26 cellular contexts compared by ENCODE assay signal in genomic region chr2:235105821-235106359, GRCh38.
DNase-seq lines count a peak whose midpoint lies in the region; ATAC-seq, FAIRE-seq and TF ChIP-seq lines count a peak whose summit lies in the region.
"Had no signal": no experiment of that assay in that cellular context is flagged by ENCODE, and none has a peak within 500 bp of the region (broad histone marks: within the 10 kb centered on the region; RNA-seq: fewer than 3 reads in every experiment).

No MANE protein-coding gene starts in this region.

- H3K4me3 ChIP-seq in HepG2 (replicated peaks in 1 of 3; ENCODE audit: insufficient read depth in 1 of 3, low read depth in 2 of 3, low read length in 3 of 3) = peak overlapping the region in 1 of 3 experiments; percentile 29; a peak in 1 of 6 replicates
- H3K4me3 ChIP-seq in right lobe of liver = no peak overlapping the region
- H3K4me3 ChIP-seq: body of pancreas, left ventricle myocardium inferior, tibial nerve had no signal

- H4K20me1 ChIP-seq in HepG2 (ENCODE audit: insufficient read depth, low read length) = no peaks in the 10 kb centered on the region

- peak overlapping the region; percentile 0 for H2AFZ ChIP-seq in HepG2 (ENCODE audit: low read length)

- no peak overlapping the region for H3K9ac ChIP-seq in HepG2 (ENCODE audit: insufficient read depth, low read depth, low read length)
- H3K9ac ChIP-seq: KMS-11 had no signal

- peak; percentile 83 for ATAC-seq in HepG2
- ATAC-seq in right lobe of liver = no peak
- no peak for ATAC-seq in GM21360 (IDR thresholded peaks at IDR 0.05; ENCODE audit: unreplicated experiment)
- ATAC-seq: body of pancreas, SK-N-SH treated with all-trans-retinoic acid at 6 μM for 48 hours had no signal

- no peak overlapping the region for H3K27ac ChIP-seq in HepG2 (ENCODE audit: extremely low read length, insufficient read depth, low read length)
- H3K27ac ChIP-seq in right lobe of liver = no peak overlapping the region
- H3K27ac ChIP-seq: body of pancreas, KMS-11, left ventricle myocardium inferior, RWPE1, tibial nerve, WERI-Rb-1 had no signal

- peak; percentile 23 for FAIRE-seq in HepG2 (lab: Jason Lieb, UNC)
- FAIRE-seq: A204.1, GM18507 had no signal

- H3K9me3 ChIP-seq in HepG2 (ENCODE audit: low read length) = no peaks in the 10 kb centered on the region
- no peaks in the 10 kb centered on the region for H3K9me3 ChIP-seq in right lobe of liver
- H3K9me3 ChIP-seq: body of pancreas, left ventricle myocardium inferior, tibial nerve had no signal

- TF ChIP-seq POLR2A in HepG2 (IDR thresholded peaks at IDR 0.05; ENCODE audit: insufficient read depth in 1 of 2, low read depth in 2 of 2, low read length in 2 of 2) (no peak), right lobe of liver (IDR thresholded peaks at IDR 0.05) (no peak)

- POLR2A ChIA-PET in HepG2 (lab: Yijun Ruan, JAX) = interaction anchor here (0.8 to 1.3 kb wide), 3 partner anchors 225 to 558 kb away, joined by 3 to 5 read pairs (median 3); no protein-coding TSS in a partner anchor

- TF ChIP-seq RAD21 in HepG2 (CRISPR knock-in tag; IDR thresholded peaks at IDR 0.05) = no peak

- CTCF ChIA-PET in HepG2 (lab: Yijun Ruan, JAX; ENCODE audit: low intra/inter-chr PET ratio, low total read pairs) = interaction anchor here (1.0 to 1.6 kb wide), 2 partner anchors 129 to 556 kb away, joined by 3 read pairs; no protein-coding TSS in a partner anchor

- TF ChIP-seq CTCF in HepG2 (CRISPR knock-in tag; IDR thresholded peaks at IDR 0.05) = peak; percentile 4; the same call in 1 of the 2 replicates
- no peak for TF ChIP-seq CTCF in right lobe of liver (IDR thresholded peaks at IDR 0.05)

- WGBS in HepG2 (ENCODE audit: low lambda C conversion rate) = 28% methylated on average over 13 of the region's 19 CpGs
- WGBS in right lobe of liver (ENCODE audit: insufficient coverage, low coverage, low lambda C conversion rate, missing lambda C conversion rate) = 93% methylated on average over 7 of the region's 19 CpGs

- H3K27me3 ChIP-seq in HepG2 (ENCODE audit: control insufficient read depth in 1 of 2, insufficient read depth in 2 of 2, low read length in 2 of 2) (peaks cover 7 to 34% of the 10 kb centered on the region in 2 experiments), right lobe of liver (no peaks in the 10 kb centered on the region)
- H3K27me3 ChIP-seq: body of pancreas, tibial nerve had no signal

- TF ChIP-seq EP300 in HepG2 (IDR thresholded peaks at IDR 0.05; ENCODE audit: low read depth in 2 of 2, low read length in 2 of 2) (peak in 1 of 2 experiments; percentile 16; a peak in 1 of 4 replicates), HepG2 (CRISPR knock-in tag; IDR thresholded peaks at IDR 0.05; ENCODE audit: borderline replicate concordance) (no peak; the same call in 1 of the 2 replicates)

- no peaks in the 10 kb centered on the region for H3K36me3 ChIP-seq in HepG2 (replicated peaks in 1 of 2; ENCODE audit: control insufficient read depth in 1 of 2, insufficient read depth in 2 of 2, low read length in 2 of 2)
- H3K36me3 ChIP-seq in right lobe of liver = no peaks in the 10 kb centered on the region
- H3K36me3 ChIP-seq: left ventricle myocardium inferior, tibial nerve, WERI-Rb-1 had no signal

- intact Hi-C loops in HepG2 (cut with micrococcal nuclease; ENCODE audit: unreplicated experiment) (loop anchor here (2.0 kb wide), 2 partner anchors 101 to 225 kb away; no protein-coding TSS in a partner anchor), right lobe of liver (cut with DNase I) (no loop called here)

- peaks cover 30% of the 10 kb centered on the region for H3K4me1 ChIP-seq in HepG2 (ENCODE audit: insufficient read depth, low read length)
- peaks cover 0 to 6% (median 0%) of the 10 kb centered on the region in 4 donors for H3K4me1 ChIP-seq in right lobe of liver
- H3K4me1 ChIP-seq: body of pancreas, tibial nerve had no signal

- in situ Hi-C loops in HepG2 (cut with HindIII; ENCODE audit: extremely low pct_ligation_motif_present, low pct_unique_long_range_greater_than_20kb) = loop anchor here (5.0 to 25.0 kb wide), 2 partner anchors 559 to 1119 kb away; no protein-coding TSS in a partner anchor

- H3K4me2 ChIP-seq in HepG2 (ENCODE audit: low read depth, low read length) = peak overlapping the region; percentile 68
- H3K4me2 ChIP-seq: KMS-11 had no signal

- BruUV-seq in HepG2 (replicated peaks; lab: Mats Ljungman, UMichigan) = no TSS peak

- peak; percentile 68 for DNase-seq in HepG2 (ENCODE audit: low spot score)
- no peak for DNase-seq in right lobe of liver
- peak; percentile 17 for DNase-seq in dermis blood vessel endothelial cell
- DNase-seq in myocyte (ENCODE audit: low read depth) = peak; percentile 43
- DNase-seq in activated CD4-positive, alpha-beta T cell treated with anti-CD3 and anti-CD28 coated beads for 1 hour = no peak
- no peak for DNase-seq in SIG-M5 treated with dmso at 0.1 percent for 504 hours (lab: John Stamatoyannopoulos, UW; ENCODE audit: unreplicated experiment)
- DNase-seq in activated naive CD4-positive, alpha-beta T cell (lab: John Stamatoyannopoulos, UW) = no peak
- DNase-seq: activated CD4-positive, alpha-beta T cell treated with anti-CD3 and anti-CD28 coated beads, Interleukin-2, amount 10 ng/mL, durations not matched to agents 7 days and 5 days; body of pancreas; effector CD4-positive, alpha-beta T cell; foreskin melanocyte; GDM1; left ventricle myocardium inferior; midbrain; MV-4-11; NCI-H1694; NCI-H524 treated with DMSO at 0.1 percent for 48 hours; stimulated activated CD8-positive, alpha-beta memory T cell treated with anti-CD3 and anti-CD28 coated beads, Interleukin-4, amount 100 ng/mL, for 48 hours; WERI-Rb-1 had no signal

- no peaks in the 10 kb centered on the region for H3K79me2 ChIP-seq in HepG2 (ENCODE audit: insufficient read depth, low read length)

TF ChIP-seq in HepG2, 621 proteins besides CTCF, POLR2A, EP300 and RAD21 (continues in another document):
- TF ChIP-seq ZSCAN20 (CRISPR knock-in tag; IDR thresholded peaks at IDR 0.05; ENCODE audit: borderline replicate concordance) = no peak
- TF ChIP-seq RELA (CRISPR knock-in tag; IDR thresholded peaks at IDR 0.05) = no peak
- TF ChIP-seq ARID5B (CRISPR knock-in tag; IDR thresholded peaks at IDR 0.05) = peak; percentile 72
- no peak for TF ChIP-seq ZNF780A (CRISPR knock-in tag; IDR thresholded peaks at IDR 0.05)
- no peak for TF ChIP-seq ZSCAN30 (CRISPR knock-in tag; IDR thresholded peaks at IDR 0.05)
- no peak for TF ChIP-seq ZNF230 (CRISPR knock-in tag; IDR thresholded peaks at IDR 0.05)
- TF ChIP-seq KDM3A (CRISPR knock-in tag; IDR thresholded peaks at IDR 0.05; ENCODE audit: low read depth) = no peak
- TF ChIP-seq FOXA3 (CRISPR knock-in tag; IDR thresholded peaks at IDR 0.05) = 0 out of 2 replicates have a peak, but pooled peaks have one; percentile 36
- 0 out of 2 replicates have a peak, but pooled peaks have one; percentile 28 for TF ChIP-seq PCBP1 (IDR thresholded peaks at IDR 0.05; ENCODE audit: borderline replicate concordance, low read depth, low read length)
- TF ChIP-seq PCBP2 (optimal IDR thresholded peaks at IDR 0.05; ENCODE audit: low read depth, low read length, poor library complexity, severe bottlenecking) = no peak
- TF ChIP-seq RAD51 (IDR thresholded peaks at IDR 0.05; ENCODE audit: borderline replicate concordance) = no peak
- TF ChIP-seq ZNF746 (CRISPR knock-in tag; IDR thresholded peaks at IDR 0.05) = no peak
- no peak for TF ChIP-seq SP1 (IDR thresholded peaks at IDR 0.05)
- TF ChIP-seq SP1 (CRISPR knock-in tag; IDR thresholded peaks at IDR 0.05) = no peak

Comparison
In these comparisons a context has a peak if more than half of its experiments do, and no peak if none do; other contexts are left out.
1. DNase-seq: peak in HepG2 (single experiment), dermis blood vessel endothelial cell (single experiment) and myocyte (single experiment); none in right lobe of liver (0 of 3), activated CD4-positive, alpha-beta T cell treated with anti-CD3 and anti-CD28 coated beads for 1 hour (single experiment), SIG-M5 treated with dmso at 0.1 percent for 504 hours (single experiment) and activated naive CD4-positive, alpha-beta T cell (0 of 4).